Comparison of ENCODE assay signal across 9 cellular contexts in the genomic region with DNA sequence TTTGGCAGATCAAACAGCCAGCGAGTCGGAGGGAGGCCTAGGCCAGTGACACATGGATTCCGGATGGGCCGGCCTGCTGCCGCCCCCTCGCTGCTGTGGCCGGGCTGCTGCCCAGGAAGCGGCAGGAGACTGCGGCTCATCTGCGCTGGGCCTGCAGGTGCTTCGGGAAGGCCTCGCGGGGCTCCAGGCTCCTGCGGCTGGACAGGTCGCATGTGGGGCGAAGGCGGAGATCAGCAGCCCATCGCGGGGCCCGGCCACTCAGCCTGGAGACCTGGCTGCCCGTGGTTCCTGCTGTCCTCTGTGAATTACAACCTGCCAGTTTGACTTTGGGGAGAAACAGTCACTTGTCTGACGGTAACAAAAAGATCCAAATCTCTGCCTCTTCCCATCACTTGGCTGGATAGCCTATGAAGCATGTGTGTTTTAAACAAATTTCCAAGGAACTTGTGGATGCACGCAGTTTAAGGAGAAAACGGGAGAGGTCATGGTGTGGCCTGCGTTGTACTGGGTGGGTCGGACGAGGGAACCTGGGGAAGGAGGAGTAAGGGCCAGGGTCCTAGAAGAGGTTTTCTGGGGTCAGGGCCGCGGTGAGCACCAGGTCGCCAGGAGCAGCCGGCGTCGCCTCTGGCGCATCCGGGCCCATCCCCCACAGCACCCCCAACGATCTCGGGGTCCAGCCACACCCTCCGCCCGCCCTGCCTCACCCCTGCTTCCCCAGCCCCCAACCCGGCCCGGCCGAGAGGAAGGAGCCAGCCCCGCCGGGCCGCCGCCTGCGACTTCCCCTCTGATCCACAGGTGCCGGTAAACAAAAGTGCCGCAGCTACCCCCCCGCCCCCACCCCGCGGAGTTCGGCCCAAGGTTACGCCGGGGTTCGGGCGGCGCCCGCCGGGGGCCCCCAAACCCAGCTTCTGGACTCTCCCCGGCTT.
DNase-seq lines count a peak whose midpoint lies in the region; ATAC-seq lines count a peak whose summit lies in the region.
"Had no signal": no experiment of that assay in that cellular context is flagged by ENCODE, and none has a peak within 500 bp of the region (broad histone marks: within the 10 kb centered on the region; RNA-seq: fewer than 3 reads in every experiment).

No MANE protein-coding gene starts in this region.

- peak overlapping the region; percentile 89 for H3K27ac ChIP-seq in caudate nucleus (ENCODE audit: low read depth, low read length)

- ATAC-seq in activated CD4-positive, CD25-positive, alpha-beta regulatory T cell treated with anti-CD3 and anti-CD28 coated beads, Interleukin-2, amount 50 U/mL, for 24 hours = no peak
- ATAC-seq in memory B cell (ENCODE audit: low read depth) = peak; percentile 71
- ATAC-seq in stimulated activated memory B cell treated with anti-CD40 and anti-IgM and Interleukin-4, amounts not matched to agents 10 μg/mL and 1 μg/mL and 100 μg/mL, for 72 hours = peak; percentile 74
- ATAC-seq in HG03378 (IDR thresholded peaks at IDR 0.05; ENCODE audit: unreplicated experiment) = no peak
- no peak for ATAC-seq in GM19452 (IDR thresholded peaks at IDR 0.05; ENCODE audit: unreplicated experiment)
- ATAC-seq: A549 had no signal

- peak in 3 of 4 experiments; percentile 28 to 65 (median 62) for DNase-seq in activated CD4-positive, CD25-positive, alpha-beta regulatory T cell (lab: John Stamatoyannopoulos, UW)
- peak in 1 of 61 donors; percentile 70 for DNase-seq in caudate nucleus (lab: John Stamatoyannopoulos, UW)
- peak in 1 of 2 donors; percentile 77 for DNase-seq in memory B cell (ENCODE audit: low spot score in 2 of 2)
- no peak for DNase-seq in MV-4-11 (lab: John Stamatoyannopoulos, UW)

- H3K27ac Mint-ChIP-seq in memory B cell = peak overlapping the region; percentile 95
- peak overlapping the region; percentile 95 for H3K27ac Mint-ChIP-seq in stimulated activated memory B cell treated with anti-CD40 and anti-IgM and Interleukin-4, amounts not matched to agents 10 μg/mL and 1 μg/mL and 100 μg/mL, for 72 hours

- peaks cover 10% of the 10 kb centered on the region for H3K36me3 Mint-ChIP-seq in memory B cell
- H3K36me3 Mint-ChIP-seq in stimulated activated memory B cell treated with anti-CD40 and anti-IgM and Interleukin-4, amounts not matched to agents 10 μg/mL and 1 μg/mL and 100 μg/mL, for 72 hours = no peaks in the 10 kb centered on the region

- H3K4me3 Mint-ChIP-seq in memory B cell = peak overlapping the region; percentile 95
- H3K4me3 Mint-ChIP-seq in stimulated activated memory B cell treated with anti-CD40 and anti-IgM and Interleukin-4, amounts not matched to agents 10 μg/mL and 1 μg/mL and 100 μg/mL, for 72 hours = peak overlapping the region; percentile 99

- peaks cover 37% of the 10 kb centered on the region for H3K4me1 Mint-ChIP-seq in memory B cell
- peaks cover 52% of the 10 kb centered on the region for H3K4me1 Mint-ChIP-seq in stimulated activated memory B cell treated with anti-CD40 and anti-IgM and Interleukin-4, amounts not matched to agents 10 μg/mL and 1 μg/mL and 100 μg/mL, for 72 hours

- H3K9me3 Mint-ChIP-seq in memory B cell = no peaks in the 10 kb centered on the region
- H3K9me3 Mint-ChIP-seq in stimulated activated memory B cell treated with anti-CD40 and anti-IgM and Interleukin-4, amounts not matched to agents 10 μg/mL and 1 μg/mL and 100 μg/mL, for 72 hours = no peaks in the 10 kb centered on the region

- no peaks in the 10 kb centered on the region for H3K27me3 Mint-ChIP-seq in memory B cell
- H3K27me3 Mint-ChIP-seq in stimulated activated memory B cell treated with anti-CD40 and anti-IgM and Interleukin-4, amounts not matched to agents 10 μg/mL and 1 μg/mL and 100 μg/mL, for 72 hours = no peaks in the 10 kb centered on the region

Comparison
In these comparisons a context has a peak if more than half of its experiments do, and no peak if none do; other contexts are left out.
1. ATAC-seq: peak in memory B cell (single experiment) and stimulated activated memory B cell treated with anti-CD40 and anti-IgM and Interleukin-4, amounts not matched to agents 10 μg/mL and 1 μg/mL and 100 μg/mL, for 72 hours (single experiment); none in activated CD4-positive, CD25-positive, alpha-beta regulatory T cell treated with anti-CD3 and anti-CD28 coated beads, Interleukin-2, amount 50 U/mL, for 24 hours (0 of 2), HG03378 (single experiment) and GM19452 (single experiment).